9 cellular contexts compared by ENCODE assay signal in the genomic region with DNA sequence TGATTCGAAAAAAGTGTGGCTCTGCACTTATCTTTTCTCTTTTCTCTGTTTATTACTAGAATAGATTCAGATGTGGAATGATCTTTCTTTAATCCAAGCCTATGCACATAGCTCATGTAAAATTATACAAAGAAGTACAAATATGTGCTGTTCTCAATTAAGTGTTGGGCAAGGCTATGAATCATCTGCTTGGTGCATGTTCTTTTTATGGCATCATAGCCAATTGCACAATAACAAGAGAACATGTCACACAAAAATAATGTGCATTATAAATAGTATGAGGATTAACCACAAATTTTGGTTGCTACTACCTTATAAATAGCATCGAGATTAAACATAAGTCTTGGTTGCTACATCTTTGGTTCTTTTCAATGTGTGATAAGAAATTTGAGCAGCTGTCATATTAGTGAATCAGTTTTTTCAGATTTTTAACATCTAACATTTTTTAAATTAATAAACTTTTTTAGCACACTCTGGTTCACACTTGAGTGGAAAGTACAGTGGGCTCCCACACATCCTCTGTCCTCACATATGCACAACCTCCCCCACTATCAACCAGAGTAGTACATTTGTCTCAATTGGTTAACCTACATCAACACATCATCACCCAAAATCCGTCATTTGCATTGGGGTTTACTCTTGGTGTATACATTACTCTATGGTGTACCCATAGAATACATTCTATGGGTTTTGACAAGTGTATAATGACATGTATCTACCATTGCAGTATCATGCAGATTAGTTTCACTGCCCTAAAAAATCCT. TPM values are rescaled to one million over a fixed set of nuclear protein-coding genes. Genes with fewer than 3 reads are reported as not detected.
DNase-seq lines count a peak whose midpoint lies in the region; ATAC-seq, FAIRE-seq and TF ChIP-seq lines count a peak whose summit lies in the region.
"Had no signal": no experiment of that assay in that cellular context is flagged by ENCODE, and none has a peak within 500 bp of the region (broad histone marks: within the 10 kb centered on the region; RNA-seq: fewer than 3 reads in every experiment).

No MANE protein-coding gene starts in this region.

- peak overlapping the region in 3 of 10 experiments; percentile 10 to 32 (median 28); a peak in 6 of 20 replicates for H3K4me3 ChIP-seq in BLaER1 treated with 17β-estradiol and CSF1 and Interleukin-3, amounts not matched to agents 10 nM and 100 nM
- no peak overlapping the region for H3K4me3 ChIP-seq in endothelial cell of umbilical vein (replicated peaks in 1 of 3; ENCODE audit: insufficient read depth in 1 of 3, low read depth in 1 of 3, low read length in 3 of 3)

- no peak for TF ChIP-seq POLR2A in endothelial cell of umbilical vein (IDR thresholded peaks at IDR 0.05; ENCODE audit: low read depth, low read length)

- peak; percentile 64 for DNase-seq in NCI-H226
- DNase-seq in endothelial cell of umbilical vein (ENCODE audit: low read depth, low spot score): no peak
- DNase-seq in non-pigmented ciliary epithelial cell (ENCODE audit: low read depth): peak; percentile 91
- no peak for DNase-seq in amygdala (lab: John Stamatoyannopoulos, UW)
- no peak for DNase-seq in superior temporal gyrus (ENCODE audit: extremely low spot score)
- DNase-seq in iPS-NIHi11 (ENCODE audit: low spot score): no peak
- DNase-seq: NCI-H1694 had no signal

- peak; percentile 31 for FAIRE-seq in endothelial cell of umbilical vein (lab: Jason Lieb, UNC)

- intact Hi-C loops in endothelial cell of umbilical vein (cut with micrococcal nuclease): no loop called here

- BruUV-seq in endothelial cell of umbilical vein (replicated peaks; lab: Mats Ljungman, UMichigan): no TSS peak

- no peaks in the 10 kb centered on the region for H3K36me3 ChIP-seq in BLaER1 treated with 17β-estradiol and CSF1 and Interleukin-3, amounts not matched to agents 10 nM and 100 nM
- no peaks in the 10 kb centered on the region for H3K36me3 ChIP-seq in endothelial cell of umbilical vein (ENCODE audit: control insufficient read depth in 2 of 2, extremely low read depth in 1 of 2, insufficient read depth in 2 of 2, low read length in 2 of 2)

- H3K9ac ChIP-seq in BLaER1 treated with 17β-estradiol and CSF1 and Interleukin-3, amounts not matched to agents 10 nM and 100 nM: peak overlapping the region; percentile 22 to 80 (median 75); a peak in 20 of 22 replicates
- H3K9ac ChIP-seq in endothelial cell of umbilical vein (replicated peaks; ENCODE audit: extremely low read depth, insufficient read depth, low read length): no peak overlapping the region

- TF ChIP-seq CTCF in endothelial cell of umbilical vein (IDR thresholded peaks at IDR 0.05; ENCODE audit: extremely low read depth in 1 of 2, insufficient read depth in 1 of 2, low read depth in 1 of 2, low read length in 2 of 2): no peak

- peaks cover 35 to 66% (median 47%) of the 10 kb centered on the region in 10 experiments for H3K4me1 ChIP-seq in BLaER1 treated with 17β-estradiol and CSF1 and Interleukin-3, amounts not matched to agents 10 nM and 100 nM
- no peaks in the 10 kb centered on the region for H3K4me1 ChIP-seq in endothelial cell of umbilical vein (ENCODE audit: control insufficient read depth, extremely low read depth, insufficient read depth, low read length)

- CTCF ChIA-PET in endothelial cell of umbilical vein (lab: Charles Lee): interaction anchor here (1.2 to 1.8 kb wide), 4 partner anchors 16 to 79 kb away, joined by 3 to 10 read pairs (median 5); no protein-coding TSS in a partner anchor

- H2AFZ ChIP-seq in endothelial cell of umbilical vein (ENCODE audit: low read depth, low read length): no peak overlapping the region

- ATAC-seq in HG03342 (IDR thresholded peaks at IDR 0.05; ENCODE audit: unreplicated experiment): no peak

- H3K27ac ChIP-seq in BLaER1 treated with 17β-estradiol and CSF1 and Interleukin-3, amounts not matched to agents 10 nM and 100 nM: peak overlapping the region; percentile 11 to 97 (median 93); a peak in 21 of 22 replicates
- H3K27ac ChIP-seq in endothelial cell of umbilical vein (ENCODE audit: insufficient read depth, low read depth, low read length): no peak overlapping the region

- H4K20me1 ChIP-seq in BLaER1 treated with 17β-estradiol and CSF1 and Interleukin-3, amounts not matched to agents 10 nM and 100 nM: no peaks in the 10 kb centered on the region
- no peaks in the 10 kb centered on the region for H4K20me1 ChIP-seq in endothelial cell of umbilical vein (replicated peaks; ENCODE audit: control insufficient read depth, extremely low read depth, insufficient read depth, low read length)

- POLR2A ChIA-PET in endothelial cell of umbilical vein (lab: Charles Lee): no interaction called here

- no peaks in the 10 kb centered on the region for H3K79me2 ChIP-seq in endothelial cell of umbilical vein (ENCODE audit: control insufficient read depth, insufficient read depth, low read length)

- H3K9me3 ChIP-seq in BLaER1 treated with 17β-estradiol and CSF1 and Interleukin-3, amounts not matched to agents 10 nM and 100 nM (replicated peaks in 1 of 11): peaks cover 0 to 12% (median 0%) of the 10 kb centered on the region in 11 experiments; a peak in 7 of 22 replicates
- no peaks in the 10 kb centered on the region for H3K9me3 ChIP-seq in endothelial cell of umbilical vein (replicated peaks; ENCODE audit: control insufficient read depth, insufficient read depth, low read length)

- no peaks in the 10 kb centered on the region for H3K27me3 ChIP-seq in BLaER1 treated with 17β-estradiol and CSF1 and Interleukin-3, amounts not matched to agents 10 nM and 100 nM
- no peaks in the 10 kb centered on the region for H3K27me3 ChIP-seq in endothelial cell of umbilical vein (ENCODE audit: control insufficient read depth in 2 of 2, insufficient read depth in 2 of 2, low read length in 2 of 2)

- no peaks in the 10 kb centered on the region for H3K9me1 ChIP-seq in endothelial cell of umbilical vein (replicated peaks; ENCODE audit: control insufficient read depth, extremely low read depth, insufficient read depth, low read length)

- peak overlapping the region; percentile 62 to 84 (median 72) for H3K4me2 ChIP-seq in BLaER1 treated with 17β-estradiol and CSF1 and Interleukin-3, amounts not matched to agents 10 nM and 100 nM
- no peak overlapping the region for H3K4me2 ChIP-seq in endothelial cell of umbilical vein (ENCODE audit: insufficient read depth, low read length)

- dilution Hi-C loops in endothelial cell of umbilical vein (cut with MboI; ENCODE audit: extremely low pct_ligation_motif_present, low sequenced_read_pairs): no loop called here

TF ChIP-seq in endothelial cell of umbilical vein, 7 proteins besides CTCF, POLR2A, EP300 and RAD21:
- peak; percentile 24 for TF ChIP-seq FOS (IDR thresholded peaks at IDR 0.05; ENCODE audit: borderline replicate concordance, insufficient read depth, low read length)
- TF ChIP-seq, protein P1, sequence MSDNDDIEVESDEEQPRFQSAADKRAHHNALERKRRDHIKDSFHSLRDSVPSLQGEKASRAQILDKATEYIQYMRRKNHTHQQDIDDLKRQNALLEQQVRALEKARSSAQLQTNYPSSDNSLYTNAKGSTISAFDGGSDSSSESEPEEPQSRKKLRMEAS (IDR thresholded peaks at IDR 0.05; ENCODE audit: insufficient read depth, insufficient read length): no peak

RNA-seq across cellular contexts. Expression of gene RECK, which starts 6.8 kb away (rescaled TPM):
- total RNA-seq in endothelial cell of umbilical vein: 14.1 and 14.5 TPM in 2 replicates
- polyA plus RNA-seq in endothelial cell of umbilical vein: 12.0 and 12.4 TPM in 2 replicates
- polyA plus RNA-seq in endothelial cell of umbilical vein (2011; cell fraction: cytosol; rRNA removed): 13.7 and 15.4 TPM in 2 replicates
- 12.5 and 15.5 TPM in 2 replicates for polyA plus RNA-seq in endothelial cell of umbilical vein (2011; cell fraction: nucleus; rRNA removed)
- 22.2 and 22.3 TPM in 2 replicates for polyA plus RNA-seq in endothelial cell of umbilical vein (2012)
- polyA minus RNA-seq in endothelial cell of umbilical vein: 17.2 and 19.1 TPM in 2 replicates
- polyA minus RNA-seq in endothelial cell of umbilical vein (2011; cell fraction: cytosol; rRNA and poly(A)+ RNA removed): 0.31 TPM
- polyA minus RNA-seq in endothelial cell of umbilical vein (2011; cell fraction: nucleus; rRNA and poly(A)+ RNA removed): 7.3 and 9.6 TPM in 2 replicates

Comparison
In these comparisons a context has a peak if more than half of its experiments do, and no peak if none do; other contexts are left out.
1. DNase-seq: peak in NCI-H226 (single experiment) and non-pigmented ciliary epithelial cell (single experiment); none in endothelial cell of umbilical vein (single experiment), amygdala (0 of 56), superior temporal gyrus (single experiment) and iPS-NIHi11 (single experiment).